Comparison of ENCODE assay signal across 17 cellular contexts in genomic region chr17:49845210-49845782, GRCh38. TPM values are rescaled to one million over a fixed set of nuclear protein-coding genes. Genes with fewer than 3 reads are reported as not detected.
DNase-seq lines count a peak whose midpoint lies in the region; TF ChIP-seq lines count a peak whose summit lies in the region.
"Had no signal": no experiment of that assay in that cellular context is flagged by ENCODE, and none has a peak within 500 bp of the region (broad histone marks: within the 10 kb centered on the region; RNA-seq: fewer than 3 reads in every experiment).

No MANE protein-coding gene starts in this region.

- DNase-seq in WERI-Rb-1 = no peak
- DNase-seq in globus pallidus (ENCODE audit: low spot score) = peak; percentile 13
- peak; percentile 24 for DNase-seq in pons (ENCODE audit: low spot score)
- DNase-seq in GM10266 (ENCODE audit: extremely low spot score) = no peak
- no peak for DNase-seq in NCI-H524 (lab: John Stamatoyannopoulos, UW)
- DNase-seq in type B pancreatic cell (ENCODE audit: extremely low spot score, unreplicated experiment) = no peak
- DNase-seq in GDM1 (lab: John Stamatoyannopoulos, UW) = no peak
- DNase-seq: activated CD8-positive, alpha-beta memory T cell treated with anti-CD3 and anti-CD28 coated beads, Interleukin-2, amount 10 ng/mL, durations not matched to agents 7 days and 5 days; activated naive CD8-positive, alpha-beta T cell treated with anti-CD3 and anti-CD28 coated beads, Interleukin-2, amount 50 U/mL, for 24 hours; DND-41; effector CD4-positive, alpha-beta T cell; GOT3; natural killer cell; SIG-M5 had no signal

- no peak overlapping the region for H3K4me3 Mint-ChIP-seq in type B pancreatic cell
- H3K4me3 Mint-ChIP-seq: activated CD8-positive, alpha-beta memory T cell treated with anti-CD3 and anti-CD28 coated beads, Interleukin-2, amount 10 ng/mL, durations not matched to agents 7 days and 5 days; activated naive CD8-positive, alpha-beta T cell treated with anti-CD3 and anti-CD28 coated beads, Interleukin-2, amount 50 U/mL, for 24 hours; natural killer cell had no signal

- H3K27me3 Mint-ChIP-seq in type B pancreatic cell = peaks cover 36% of the 10 kb centered on the region
- H3K27me3 Mint-ChIP-seq: activated CD8-positive, alpha-beta memory T cell treated with anti-CD3 and anti-CD28 coated beads, Interleukin-2, amount 10 ng/mL, durations not matched to agents 7 days and 5 days; activated naive CD8-positive, alpha-beta T cell treated with anti-CD3 and anti-CD28 coated beads, Interleukin-2, amount 50 U/mL, for 24 hours had no signal

- no peak overlapping the region for H3K27ac Mint-ChIP-seq in type B pancreatic cell
- H3K27ac Mint-ChIP-seq: activated CD8-positive, alpha-beta memory T cell treated with anti-CD3 and anti-CD28 coated beads, Interleukin-2, amount 10 ng/mL, durations not matched to agents 7 days and 5 days; activated naive CD8-positive, alpha-beta T cell treated with anti-CD3 and anti-CD28 coated beads, Interleukin-2, amount 50 U/mL, for 24 hours had no signal

- no peak overlapping the region for H3K9ac ChIP-seq in BLaER1

- H3K27ac ChIP-seq in BLaER1 = peak overlapping the region; percentile 0; the same call in 1 of the 2 replicates
- H3K27ac ChIP-seq in WERI-Rb-1 = peak overlapping the region; percentile 17

- H3K9me3 Mint-ChIP-seq in type B pancreatic cell = no peaks in the 10 kb centered on the region
- H3K9me3 Mint-ChIP-seq: activated naive CD8-positive, alpha-beta T cell treated with anti-CD3 and anti-CD28 coated beads, Interleukin-2, amount 50 U/mL, for 24 hours; natural killer cell had no signal

- no peak overlapping the region for H3K4me3 ChIP-seq in BLaER1
- H3K4me3 ChIP-seq in WERI-Rb-1 (ENCODE audit: low read depth, low read length) = no peak overlapping the region

- no peaks in the 10 kb centered on the region for H3K9me3 ChIP-seq in BLaER1
- H3K9me3 ChIP-seq in WERI-Rb-1 (ENCODE audit: severe bottlenecking) = no peaks in the 10 kb centered on the region

- H3K4me2 ChIP-seq in BLaER1 = peak overlapping the region; percentile 55

- peaks cover 3% of the 10 kb centered on the region for H3K36me3 Mint-ChIP-seq in type B pancreatic cell
- H3K36me3 Mint-ChIP-seq: activated CD8-positive, alpha-beta memory T cell treated with anti-CD3 and anti-CD28 coated beads, Interleukin-2, amount 10 ng/mL, durations not matched to agents 7 days and 5 days; natural killer cell had no signal

- H3K4me1 Mint-ChIP-seq in type B pancreatic cell (ENCODE audit: unreplicated experiment) = peaks cover 14% of the 10 kb centered on the region

- no peaks in the 10 kb centered on the region for H3K27me3 ChIP-seq in BLaER1
- H3K27me3 ChIP-seq in WERI-Rb-1 (ENCODE audit: insufficient read depth, low read depth, severe bottlenecking) = no peaks in the 10 kb centered on the region

- no peaks in the 10 kb centered on the region for H4K20me1 ChIP-seq in BLaER1

- TF ChIP-seq CTCF in WERI-Rb-1 (IDR thresholded peaks at IDR 0.05; ENCODE audit: low read depth, low read length) (no peak), GM10266 (IDR thresholded peaks at IDR 0.05; ENCODE audit: control insufficient read depth, insufficient read depth, low read depth, missing control alignments) (no peak), type B pancreatic cell (conservative IDR thresholded peaks at IDR 0.05) (no peak)

- peaks cover 27% of the 10 kb centered on the region for H3K36me3 ChIP-seq in BLaER1
- H3K36me3 ChIP-seq in WERI-Rb-1 = no peaks in the 10 kb centered on the region

- peaks cover 71% of the 10 kb centered on the region for H3K4me1 ChIP-seq in BLaER1

RNA-seq across cellular contexts. Expression of gene TAC4, which starts 2.6 kb away (rescaled TPM):
- not detected in 2 replicates for total RNA-seq in type B pancreatic cell (ENCODE audit: low replicate concordance)
- total RNA-seq: activated CD8-positive, alpha-beta memory T cell treated with anti-CD3 and anti-CD28 coated beads, Interleukin-2, amount 10 ng/mL, durations not matched to agents 7 days and 5 days; kidney epithelial cell; LHCN-M2; natural killer cell had no signal

RNA-seq across cellular contexts. Expression of gene KAT7, which starts 56.8 kb away (rescaled TPM):
- 49.0 and 64.0 TPM in 2 replicates for total RNA-seq in type B pancreatic cell (ENCODE audit: low replicate concordance)

Comparison
In these comparisons a context has a peak if more than half of its experiments do, and no peak if none do; other contexts are left out.
1. DNase-seq: peak in globus pallidus (single experiment) and pons (single experiment); none in WERI-Rb-1 (single experiment), GM10266 (single experiment), NCI-H524 (0 of 2), type B pancreatic cell (single experiment) and GDM1 (single experiment).